In genomic region chr1:147111381-147112130, GRCh38 we compare ENCODE assay signal across 24 cellular contexts.
"Had no signal": no experiment of that assay in that cellular context is flagged by ENCODE, and none has a peak within 500 bp of the region (broad histone marks: within the 10 kb centered on the region; RNA-seq: fewer than 3 reads in every experiment).

No MANE protein-coding gene starts in this region.

- H3K4me1 ChIP-seq: gastrocnemius medialis, neural progenitor cell, parathyroid adenoma, right atrium auricular region, sigmoid colon, spleen, testis, tibial artery, upper lobe of left lung had no signal

- DNase-seq: cortex of kidney; effector memory CD8-positive, alpha-beta T cell; foreskin fibroblast; gastrocnemius medialis; head of caudate nucleus; mesendoderm; midbrain; naive thymus-derived CD4-positive, alpha-beta T cell; sigmoid colon; spleen; stimulated activated CD4-positive, alpha-beta T cell treated with anti-CD3 and anti-CD28 coated beads, Interleukin-4, amount 100 ng/mL, for 4 hours; stimulated activated naive CD8-positive, alpha-beta T cell treated with anti-CD3 and anti-CD28 coated beads, Interleukin-15, Interleukin-2, amounts not matched to agents 100 U/mL and 50 U/mL, for 24 hours; substantia nigra; testis; tibial artery; upper lobe of left lung had no signal

- H3K9me3 ChIP-seq: gastrocnemius medialis, right atrium auricular region, sigmoid colon, spleen, testis, tibial artery, upper lobe of left lung had no signal

- H3K4me3 ChIP-seq: gastrocnemius medialis, neural progenitor cell, right atrium auricular region, sigmoid colon, skin epidermis, spleen, testis, tibial artery, upper lobe of left lung had no signal

- H3K36me3 ChIP-seq: gastrocnemius medialis, neural progenitor cell, right atrium auricular region, sigmoid colon, spleen, tibial artery, upper lobe of left lung had no signal

- H3K9ac ChIP-seq: neural progenitor cell, parathyroid adenoma had no signal

- H2AFZ ChIP-seq: neural progenitor cell, parathyroid adenoma had no signal

- H3K27me3 ChIP-seq: gastrocnemius medialis, neural progenitor cell, right atrium auricular region, sigmoid colon, testis, tibial artery, upper lobe of left lung had no signal

- ATAC-seq: effector memory CD8-positive, alpha-beta T cell; gastrocnemius medialis; naive thymus-derived CD4-positive, alpha-beta T cell; stimulated activated memory B cell treated with anti-CD40 and anti-IgM and Interleukin-4, amounts not matched to agents 10 μg/mL and 1 μg/mL and 100 μg/mL, for 72 hours; stimulated activated naive CD8-positive, alpha-beta T cell treated with anti-CD3 and anti-CD28 coated beads, Interleukin-15, Interleukin-2, amounts not matched to agents 100 U/mL and 50 U/mL, for 24 hours had no signal

- H3K79me2 ChIP-seq: parathyroid adenoma had no signal

- H3K27ac ChIP-seq: gastrocnemius medialis, neural progenitor cell, parathyroid adenoma, right atrium auricular region, sigmoid colon, skin epidermis, spleen, testis, tibial artery, upper lobe of left lung had no signal

- H3K4me2 ChIP-seq: neural progenitor cell had no signal

- FAIRE-seq: endometrium, keratinocyte, urothelium cell line had no signal
